Comparison of ENCODE assay signal across 36 cellular contexts in the genomic region with DNA sequence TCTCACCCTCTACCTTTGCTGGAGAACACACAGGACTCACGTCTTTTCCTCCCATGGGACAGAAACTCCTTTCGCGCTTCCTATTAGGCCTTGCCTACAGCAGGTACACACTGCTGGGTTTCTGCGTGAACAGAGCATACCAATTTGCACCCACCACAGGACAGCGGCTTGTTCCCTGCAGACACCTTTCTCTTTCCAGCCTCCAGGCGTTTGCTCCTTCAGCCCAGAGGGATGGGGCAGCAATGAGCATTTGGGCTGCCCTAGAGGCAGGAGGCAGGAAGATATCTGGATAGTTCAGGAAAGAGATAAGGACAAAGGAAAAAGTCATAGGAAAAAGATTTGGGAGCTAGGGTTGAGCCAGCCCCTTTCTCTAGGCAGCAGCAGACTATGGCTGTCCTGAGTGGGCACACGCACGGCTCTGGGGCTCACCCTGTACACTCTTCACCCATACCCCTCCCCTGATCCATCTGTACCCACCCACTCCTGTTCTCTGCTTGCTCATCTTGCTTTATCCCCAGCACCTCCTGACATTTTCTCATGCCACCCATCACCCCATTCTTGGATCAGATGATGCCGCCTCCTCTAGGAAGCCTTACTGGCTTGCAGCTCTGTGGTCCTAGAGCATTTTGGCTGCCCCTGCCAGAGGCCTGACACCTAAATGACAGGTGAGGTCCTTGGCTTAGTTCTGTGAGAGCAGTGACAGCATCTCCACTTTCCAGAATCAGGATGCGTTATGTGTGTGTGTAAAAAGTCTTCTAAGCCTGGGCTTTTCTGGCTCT. TPM values are rescaled to one million over a fixed set of nuclear protein-coding genes. Genes with fewer than 3 reads are reported as not detected.
DNase-seq lines count a peak whose midpoint lies in the region; ATAC-seq, FAIRE-seq and TF ChIP-seq lines count a peak whose summit lies in the region.
"Had no signal": no experiment of that assay in that cellular context is flagged by ENCODE, and none has a peak within 500 bp of the region (broad histone marks: within the 10 kb centered on the region; RNA-seq: fewer than 3 reads in every experiment).

No MANE protein-coding gene starts in this region.

- TF ChIP-seq RAD21 in A549 (conservative IDR thresholded peaks at IDR 0.05 in 1 of 2, IDR thresholded peaks at IDR 0.05 in 1 of 2), result no peak

- no peaks in the 10 kb centered on the region for H3K27me3 ChIP-seq in neural progenitor cell
- H3K27me3 ChIP-seq: adrenal gland, body of pancreas, gastroesophageal sphincter, hepatocyte, pancreas, Peyer's patch, right atrium auricular region, uterus had no signal

- H3K9ac ChIP-seq in neural progenitor cell, result no peak overlapping the region

- H3K4me1 Mint-ChIP-seq in neural progenitor cell, result peaks cover 24% of the 10 kb centered on the region

- H3K27ac ChIP-seq in A549, result peak overlapping the region; percentile 32 to 77; a peak in 5 of 6 replicates
- H3K27ac ChIP-seq in HEK293 (ENCODE audit: extremely low read depth, low read depth, low read length), result 0 out of 2 replicates have a peak overlapping the region, but pooled peaks have one; percentile 7
- H3K27ac ChIP-seq in neural progenitor cell, result no peak overlapping the region
- H3K27ac ChIP-seq: adrenal gland, gastroesophageal sphincter, hepatocyte, Peyer's patch, right atrium auricular region, thoracic aorta, uterus had no signal

- no peak for ATAC-seq in A549
- no peak for ATAC-seq in GM18511 (IDR thresholded peaks at IDR 0.05; ENCODE audit: unreplicated experiment)
- no peak for ATAC-seq in stimulated activated naive CD8-positive, alpha-beta T cell treated with anti-CD3 and anti-CD28 coated beads, Interleukin-15, Interleukin-2, amounts not matched to agents 100 U/mL and 50 U/mL, for 24 hours
- ATAC-seq: body of pancreas, gastroesophageal sphincter, mucosa of descending colon, natural killer cell, pancreas had no signal

- H3K4me2 ChIP-seq in A549 (peak overlapping the region; percentile 11; the same call in 2 of the 3 replicates), neural progenitor cell (no peak overlapping the region)
- H3K4me2 ChIP-seq: hepatocyte had no signal

- H3K27ac Mint-ChIP-seq in neural progenitor cell, result peak overlapping the region; percentile 90
- H3K27ac Mint-ChIP-seq: activated CD4-positive, alpha-beta memory T cell treated with anti-CD3 and anti-CD28 coated beads, Interleukin-2, amount 10 ng/mL, durations not matched to agents 7 days and 5 days; activated naive CD4-positive, alpha-beta T cell treated with anti-CD3 and anti-CD28 coated beads, Interleukin-2, amount 10 ng/mL, durations not matched to agents 7 days and 5 days; stimulated activated naive CD8-positive, alpha-beta T cell treated with anti-CD3 and anti-CD28 coated beads, Interleukin-15, Interleukin-2, amounts not matched to agents 100 ng/mL and 50 ng/mL, for 24 hours had no signal

- peaks cover 15% of the 10 kb centered on the region for H3F3A ChIP-seq in neural progenitor cell (ENCODE audit: low read depth)

- no peak overlapping the region for H3K4me3 Mint-ChIP-seq in neural progenitor cell
- H3K4me3 Mint-ChIP-seq: activated CD4-positive, alpha-beta memory T cell treated with anti-CD3 and anti-CD28 coated beads, Interleukin-2, amount 10 ng/mL, durations not matched to agents 7 days and 5 days; activated naive CD4-positive, alpha-beta T cell treated with anti-CD3 and anti-CD28 coated beads, Interleukin-2, amount 10 ng/mL, durations not matched to agents 7 days and 5 days; HFFc6; natural killer cell; stimulated activated naive CD8-positive, alpha-beta T cell treated with anti-CD3 and anti-CD28 coated beads, Interleukin-15, Interleukin-2, amounts not matched to agents 100 ng/mL and 50 ng/mL, for 24 hours had no signal

- TF ChIP-seq CTCF in A549 (IDR thresholded peaks at IDR 0.05), result no peak
- no peak for TF ChIP-seq CTCF in HEK293 (tag by site-specific recombination; IDR thresholded peaks at IDR 0.05)
- no peak for TF ChIP-seq CTCF in neural progenitor cell (IDR thresholded peaks at IDR 0.05)

- DNase-seq in A549 (ENCODE audit: low read depth in 1 of 2, low spot score in 1 of 2) (no peak), dermis blood vessel endothelial cell (peak; percentile 15), neural progenitor cell (ENCODE audit: low spot score) (no peak), 8988T (no peak)
- no peak for DNase-seq in activated CD8-positive, alpha-beta memory T cell treated with anti-CD3 and anti-CD28 coated beads, Interleukin-2, amount 50 U/mL, for 4 hours
- DNase-seq in stimulated activated naive CD8-positive, alpha-beta T cell treated with anti-CD3 and anti-CD28 coated beads, Interleukin-15, Interleukin-2, amounts not matched to agents 100 U/mL and 50 U/mL, for 24 hours, result no peak
- DNase-seq: activated CD4-positive, alpha-beta memory T cell treated with anti-CD3 and anti-CD28 coated beads, Interleukin-2, amount 10 ng/mL, durations not matched to agents 7 days and 5 days; activated naive CD4-positive, alpha-beta T cell treated with anti-CD3 and anti-CD28 coated beads, Interleukin-2, amount 10 ng/mL, durations not matched to agents 7 days and 5 days; adrenal gland; AML-193; body of pancreas; DMS153; HFFc6; KBM-7; MM.1S; mucosa of descending colon; natural killer cell; NCI-H1930; pancreas; Peyer's patch; SHP77 treated with DMSO at 0.1 percent for 48 hours; stimulated activated CD4-positive, alpha-beta T cell treated with anti-CD3 and anti-CD28 coated beads, Interleukin-1b, Interleukin-23, amount 100 ng/mL, for 48 hours; uterus had no signal

- H2AFZ ChIP-seq in neural progenitor cell (replicated peaks), result no peak overlapping the region
- H2AFZ ChIP-seq: hepatocyte had no signal

- peaks cover 7% of the 10 kb centered on the region for H3K27me3 Mint-ChIP-seq in neural progenitor cell (ENCODE audit: insufficient read depth, low read depth)
- H3K27me3 Mint-ChIP-seq: activated CD4-positive, alpha-beta memory T cell treated with anti-CD3 and anti-CD28 coated beads, Interleukin-2, amount 10 ng/mL, durations not matched to agents 7 days and 5 days; stimulated activated naive CD8-positive, alpha-beta T cell treated with anti-CD3 and anti-CD28 coated beads, Interleukin-15, Interleukin-2, amounts not matched to agents 100 ng/mL and 50 ng/mL, for 24 hours had no signal

- H4K20me1 ChIP-seq in neural progenitor cell (ENCODE audit: low read depth), result peaks cover 72% of the 10 kb centered on the region

- no peak overlapping the region for H3K4me3 ChIP-seq in A549
- no peak overlapping the region for H3K4me3 ChIP-seq in HEK293 (ENCODE audit: low read depth, low read length)
- no peak overlapping the region for H3K4me3 ChIP-seq in neural progenitor cell
- H3K4me3 ChIP-seq: adrenal gland, body of pancreas, gastroesophageal sphincter, hepatocyte, lung, mucosa of descending colon, pancreas, Peyer's patch, right atrium auricular region, thoracic aorta, uterus had no signal

- TF ChIP-seq POLR2A in A549 (IDR thresholded peaks at IDR 0.05; ENCODE audit: low read length), result no peak

- H3K4me1 ChIP-seq in A549 (peaks cover 56% of the 10 kb centered on the region), HEK293 (ENCODE audit: control insufficient read depth, insufficient read depth, low read length) (peaks cover 3% of the 10 kb centered on the region; the same call in 1 of the 2 replicates), neural progenitor cell (peaks cover 19% of the 10 kb centered on the region)
- H3K4me1 ChIP-seq: pancreas, uterus had no signal

- H3K36me3 Mint-ChIP-seq in neural progenitor cell, result peaks cover 9% of the 10 kb centered on the region
- H3K36me3 Mint-ChIP-seq: natural killer cell had no signal

- H3K9me3 Mint-ChIP-seq in neural progenitor cell, result no peaks in the 10 kb centered on the region
- H3K9me3 Mint-ChIP-seq: activated CD4-positive, alpha-beta memory T cell treated with anti-CD3 and anti-CD28 coated beads, Interleukin-2, amount 10 ng/mL, durations not matched to agents 7 days and 5 days; activated naive CD4-positive, alpha-beta T cell treated with anti-CD3 and anti-CD28 coated beads, Interleukin-2, amount 10 ng/mL, durations not matched to agents 7 days and 5 days; HFFc6; natural killer cell; stimulated activated naive CD8-positive, alpha-beta T cell treated with anti-CD3 and anti-CD28 coated beads, Interleukin-15, Interleukin-2, amounts not matched to agents 100 ng/mL and 50 ng/mL, for 24 hours had no signal

- no peak for FAIRE-seq in A549 (lab: Jason Lieb, UNC)
- FAIRE-seq: GM12891, HTR-8/SVneo, pancreas had no signal

- H3K9me3 ChIP-seq in A549, result no peaks in the 10 kb centered on the region
- H3K9me3 ChIP-seq in HEK293 (ENCODE audit: control insufficient read depth, insufficient read depth, low read depth, low read length), result no peaks in the 10 kb centered on the region
- no peaks in the 10 kb centered on the region for H3K9me3 ChIP-seq in neural progenitor cell (ENCODE audit: low read depth)
- H3K9me3 ChIP-seq: adrenal gland, body of pancreas, gastroesophageal sphincter, mucosa of descending colon, pancreas, Peyer's patch, right atrium auricular region, thoracic aorta, uterus had no signal

- POLR2A ChIA-PET in A549 (lab: Yijun Ruan, JAX) (no interaction called here), HEK293 (lab: Yijun Ruan, JAX) (interaction anchor here (1.0 kb wide), 1 partner anchor 8 kb away, joined by 4 read pairs; no protein-coding TSS in a partner anchor)

- CTCF ChIA-PET in A549 (lab: Yijun Ruan, JAX) (no interaction called here), HEK293 (lab: Yijun Ruan, JAX) (interaction anchor here (0.6 kb wide), 1 partner anchor 859 kb away, joined by 3 read pairs; no protein-coding TSS in a partner anchor)

- no peak for TF ChIP-seq EP300 in A549 (IDR thresholded peaks at IDR 0.05)

- no peaks in the 10 kb centered on the region for H3K36me3 ChIP-seq in HEK293 (ENCODE audit: control insufficient read depth in 2 of 2, insufficient read depth in 1 of 2, low read length in 2 of 2)
- no peaks in the 10 kb centered on the region for H3K36me3 ChIP-seq in neural progenitor cell
- H3K36me3 ChIP-seq: adrenal gland, pancreas, Peyer's patch, right atrium auricular region, thoracic aorta, uterus had no signal

- 85% methylated on average over 10 of the region's 10 CpGs for WGBS in A549 (ENCODE audit: missing lambda C conversion rate)

- H3K79me2 ChIP-seq in neural progenitor cell (ENCODE audit: low read depth), result peaks cover 56% of the 10 kb centered on the region

RNA-seq across cellular contexts. Expression of a gene that starts 40.7 kb away (rescaled TPM):
- 0.04 TPM in 1 of 2 replicates, not detected in the other for polyA plus RNA-seq in A549 (2011; rRNA removed)
- polyA plus RNA-seq in A549 (2012; cell fraction: cytosol; rRNA removed), result not detected in 2 replicates
- not detected in 2 replicates for polyA plus RNA-seq in A549 (2012; cell fraction: nucleus; rRNA removed)
- polyA plus RNA-seq in A549 (2017; fragmentation: RNase III; extraction: RNeasy Plus Mini Kit Qiagen cat#74134 plus additional on column Dnase treatment), result 0.04 TPM in 1 of 3 replicates, not detected in the others
- polyA minus RNA-seq in A549 (2011; rRNA and poly(A)+ RNA removed), result not detected in 2 replicates
- total RNA-seq in dermis blood vessel endothelial cell, result not detected in 2 replicates
- not detected in 2 replicates for total RNA-seq in neural progenitor cell (ENCODE audit: low replicate concordance)
- total RNA-seq: A172; activated CD4-positive, alpha-beta memory T cell treated with anti-CD3 and anti-CD28 coated beads, Interleukin-2, amount 10 ng/mL, durations not matched to agents 7 days and 5 days; adrenal gland; body of pancreas; cerebellum; fibroblast of lung; gastroesophageal sphincter; hepatocyte; HFFc6; lung; mucosa of descending colon; natural killer cell; pancreas; Peyer's patch; right atrium auricular region; thoracic aorta; uterus had no signal
- polyA plus RNA-seq: fibroblast of lung had no signal

RNA-seq across cellular contexts. Expression of a gene that starts 47.0 kb away (rescaled TPM):
- polyA plus RNA-seq in A549 (2011; rRNA removed) (not detected in 2 replicates), A549 (2017; fragmentation: RNase III; extraction: RNeasy Plus Mini Kit Qiagen cat#74134 plus additional on column Dnase treatment) (not detected in 3 replicates)
- polyA plus RNA-seq in A549 (2012; cell fraction: cytosol; rRNA removed), result not detected in 2 replicates
- 0.07 and 0.10 TPM in 2 replicates for polyA plus RNA-seq in A549 (2012; cell fraction: nucleus; rRNA removed)
- not detected in 2 replicates for polyA minus RNA-seq in A549 (2011; rRNA and poly(A)+ RNA removed)
- total RNA-seq in dermis blood vessel endothelial cell (not detected in 2 replicates), neural progenitor cell (ENCODE audit: low replicate concordance) (not detected in 2 replicates)
- total RNA-seq: A172, cerebellum, fibroblast of lung, hepatocyte had no signal
- polyA plus RNA-seq: fibroblast of lung had no signal
